In genomic region chr16:7055443-7055842, GRCh38 we compare ENCODE assay signal across 17 cellular contexts.
"Had no signal": no experiment of that assay in that cellular context is flagged by ENCODE, and none has a peak within 500 bp of the region (broad histone marks: within the 10 kb centered on the region; RNA-seq: fewer than 3 reads in every experiment).

No MANE protein-coding gene starts in this region.

- H3K4me3 ChIP-seq: dorsolateral prefrontal cortex, heart left ventricle, right atrium auricular region, sigmoid colon, skin epidermis, stomach had no signal

- ATAC-seq: heart left ventricle; natural killer cell; stimulated activated naive B cell treated with anti-CD40 and anti-IgM and Interleukin-4, amounts not matched to agents 10 μg/mL and 1 μg/mL and 100 μg/mL, for 72 hours had no signal

- H3K27me3 ChIP-seq: heart left ventricle, right atrium auricular region, sigmoid colon, stomach had no signal

- H3K27ac ChIP-seq: dorsolateral prefrontal cortex, heart left ventricle, right atrium auricular region, sigmoid colon, skin epidermis, stomach had no signal

- DNase-seq: cortex of kidney; dorsolateral prefrontal cortex; effector CD8-positive, alpha-beta T cell; foreskin melanocyte; heart left ventricle; hippocampal formation; kidney glomerular epithelial cell; natural killer cell; posterior cingulate gyrus; sigmoid colon; stimulated activated CD4-positive, alpha-beta T cell treated with anti-CD3 and anti-CD28 coated beads, Interleukin-2, amount 100 ng/mL, for 24 hours; stimulated activated CD4-positive, alpha-beta T cell treated with anti-CD3 and anti-CD28 coated beads, Interleukin-4, amount 100 ng/mL, for 4 hours; stimulated activated naive B cell treated with anti-CD40 and anti-IgM and Interleukin-4, amounts not matched to agents 10 μg/mL and 1 μg/mL and 100 μg/mL, for 72 hours; stomach; substantia nigra had no signal

- H3K36me3 ChIP-seq: heart left ventricle, right atrium auricular region, sigmoid colon, stomach had no signal

- H3K4me1 ChIP-seq: heart left ventricle, right atrium auricular region, sigmoid colon, stomach had no signal

- H3K9me3 ChIP-seq: heart left ventricle, right atrium auricular region, sigmoid colon, stomach had no signal
